ENCODE assay signal across 13 cellular contexts in the genomic region with DNA sequence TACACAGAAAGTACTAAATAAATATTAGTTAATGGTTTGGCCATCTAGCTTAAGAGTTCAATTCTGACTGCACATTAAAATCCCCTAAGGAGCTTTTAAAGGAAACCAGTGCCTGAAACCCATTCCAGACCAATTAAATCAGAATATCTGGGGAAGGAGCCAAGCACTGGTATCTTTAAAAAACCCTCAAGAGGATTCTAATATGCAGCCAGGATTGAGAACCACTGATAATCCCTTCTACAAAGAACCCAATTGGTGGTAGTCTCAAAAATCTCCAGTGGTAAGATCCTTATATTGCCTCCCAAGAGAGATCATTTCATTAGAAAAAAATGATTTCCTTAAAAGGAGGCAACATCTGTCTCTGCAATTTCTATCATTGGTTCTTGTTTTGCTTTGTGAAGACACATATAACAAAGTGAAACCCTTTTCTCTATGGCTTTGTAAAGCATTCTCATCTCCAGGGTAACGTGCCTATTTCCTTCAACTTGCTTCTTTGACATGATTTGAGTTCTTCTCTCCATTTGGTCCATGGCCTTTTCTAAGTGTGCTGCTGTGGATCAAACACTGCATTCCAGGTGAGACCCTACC. TPM values are rescaled to one million over a fixed set of nuclear protein-coding genes. Genes with fewer than 3 reads are reported as not detected.
DNase-seq lines count a peak whose midpoint lies in the region; ATAC-seq, FAIRE-seq and TF ChIP-seq lines count a peak whose summit lies in the region.
"Had no signal": no experiment of that assay in that cellular context is flagged by ENCODE, and none has a peak within 500 bp of the region (broad histone marks: within the 10 kb centered on the region; RNA-seq: fewer than 3 reads in every experiment).

No MANE protein-coding gene starts in this region.

- CTCF ChIA-PET in A673 (lab: Charles Lee) (no interaction called here), T-cell (lab: Charles Lee) (no interaction called here)

- H3K4me1 ChIP-seq in A673 (ENCODE audit: insufficient read depth, low read length, poor library complexity, severe bottlenecking) (peaks cover 5% of the 10 kb centered on the region), adipocyte (ENCODE audit: control insufficient read depth, insufficient read depth, low read length) (peaks cover 13% of the 10 kb centered on the region), left ventricle myocardium inferior (peaks cover 6% of the 10 kb centered on the region)

- no TSS peak for BruUV-seq in A673 (replicated peaks; lab: Mats Ljungman, UMichigan)

- no peaks in the 10 kb centered on the region for H3K9me3 Mint-ChIP-seq in T-cell
- H3K9me3 Mint-ChIP-seq: IgD-negative memory B cell had no signal

- H3K27ac ChIP-seq in A673 (ENCODE audit: low read depth, low read length, poor library complexity, severe bottlenecking) = peak overlapping the region; percentile 35
- H3K27ac ChIP-seq in left ventricle myocardium inferior (replicated peaks) = peak overlapping the region; percentile 45
- H3K27ac ChIP-seq: BLaER1 treated with 17β-estradiol and CSF1 and Interleukin-3, amounts not matched to agents 10 nM and 100 nM; VCaP had no signal

- H3K36me3 ChIP-seq in A673 (ENCODE audit: insufficient read depth, low read length, poor library complexity, severe bottlenecking) (no peaks in the 10 kb centered on the region), adipocyte (ENCODE audit: control insufficient read depth, insufficient read depth, low read length, severe bottlenecking) (no peaks in the 10 kb centered on the region), left ventricle myocardium inferior (no peaks in the 10 kb centered on the region)
- H3K36me3 ChIP-seq: BLaER1 treated with 17β-estradiol and CSF1 and Interleukin-3, amounts not matched to agents 10 nM and 100 nM had no signal

- H3K27me3 ChIP-seq in A673 (replicated peaks; ENCODE audit: insufficient read depth, low read depth, low read length, poor library complexity) (no peaks in the 10 kb centered on the region), adipocyte (replicated peaks; ENCODE audit: control insufficient read depth, insufficient read depth, low read length) (peaks cover 13% of the 10 kb centered on the region), left ventricle myocardium inferior (ENCODE audit: low read depth) (no peaks in the 10 kb centered on the region)

- intact Hi-C loops in A673 (cut with micrococcal nuclease; ENCODE audit: unreplicated experiment) = no loop called here
- intact Hi-C loops in left ventricle myocardium inferior (cut with micrococcal nuclease) = no loop called here

- H3K9me3 ChIP-seq in A673 (ENCODE audit: low read depth, low read length, poor library complexity, severe bottlenecking) (no peaks in the 10 kb centered on the region), adipocyte (ENCODE audit: control insufficient read depth, low read length) (peaks cover 5% of the 10 kb centered on the region), left ventricle myocardium inferior (replicated peaks) (no peaks in the 10 kb centered on the region)

- no peak overlapping the region for H3K4me3 Mint-ChIP-seq in T-cell

- H3K4me3 ChIP-seq in A673 (ENCODE audit: low read depth, low read length, poor library complexity, severe bottlenecking) (no peak overlapping the region), adipocyte (ENCODE audit: low read length) (no peak overlapping the region), left ventricle myocardium inferior (no peak overlapping the region)
- H3K4me3 ChIP-seq: BLaER1 treated with 17β-estradiol and CSF1 and Interleukin-3, amounts not matched to agents 10 nM and 100 nM had no signal

- no peak for FAIRE-seq in GM19239 (lab: Jason Lieb, UNC)

- H3K36me3 Mint-ChIP-seq in T-cell = peaks cover 15% of the 10 kb centered on the region
- H3K36me3 Mint-ChIP-seq: IgD-negative memory B cell had no signal

- H3K9ac ChIP-seq in adipocyte (ENCODE audit: low read length) = no peak overlapping the region
- H3K9ac ChIP-seq: BLaER1 treated with 17β-estradiol and CSF1 and Interleukin-3, amounts not matched to agents 10 nM and 100 nM had no signal

- peaks cover 30 to 55% (median 38%) of the 10 kb centered on the region in 3 donors for H3K4me1 Mint-ChIP-seq in T-cell

- H3K27me3 Mint-ChIP-seq in T-cell = peaks cover 0 to 5% of the 10 kb centered on the region in 2 donors

- peak; percentile 76 for DNase-seq in A673 (ENCODE audit: low spot score)
- DNase-seq in DMS79 (lab: John Stamatoyannopoulos, UW) = peak; percentile 5
- peak; percentile 30 for DNase-seq in adipocyte (ENCODE audit: low read depth)
- DNase-seq in left ventricle myocardium inferior = no peak
- DNase-seq in DMS 273 treated with DMSO at 0.1 percent for 48 hours (lab: John Stamatoyannopoulos, UW) = no peak
- no peak for DNase-seq in GM19239 (ENCODE audit: insufficient read length, low spot score)
- no peak for DNase-seq in T-cell
- no peak for DNase-seq in NCI-H226
- DNase-seq: NCI-H1694 had no signal

- TF ChIP-seq CTCF in A673 (conservative IDR thresholded peaks at IDR 0.05; ENCODE audit: low read depth, low read length) (no peak), left ventricle myocardium inferior (IDR thresholded peaks at IDR 0.05; ENCODE audit: borderline replicate concordance) (no peak)

- ATAC-seq in T-cell (replicated peaks in 1 of 4) = no peak

- POLR2A ChIA-PET in A673 (lab: Charles Lee; ENCODE audit: low non-redundant PET) (interaction anchor here (0.6 kb wide), 1 partner anchor 1460 kb away, joined by 3 read pairs; no protein-coding TSS in a partner anchor), T-cell (lab: Charles Lee) (no interaction called here)

- H3K27ac Mint-ChIP-seq in T-cell = peak overlapping the region in 1 of 2 donors; percentile 50

RNA-seq across cellular contexts. Expression of gene GPR34, which starts 3.5 kb away (rescaled TPM):
- total RNA-seq in A673 (2021) (not detected in 2 replicates), left ventricle myocardium inferior (6.2 TPM), T-cell (under 1 TPM in 1 of 5 donors, not detected in 4; 0.30 TPM)
- total RNA-seq: SK-MEL-5 had no signal

RNA-seq across cellular contexts. Expression of gene GPR82, which starts 31.7 kb away (rescaled TPM):
- not detected in 2 replicates for total RNA-seq in A673 (2021)
- total RNA-seq in left ventricle myocardium inferior = 0.19 TPM
- under 1 TPM in 3 of 5 donors, not detected in 2; 0.07 to 0.22 (median 0.15) TPM for total RNA-seq in T-cell
- total RNA-seq: SK-MEL-5 had no signal

Comparison
In these comparisons a context has a peak if more than half of its experiments do, and no peak if none do; other contexts are left out.
1. DNase-seq: peak in A673 (single experiment), DMS79 (single experiment) and adipocyte (single experiment); none in left ventricle myocardium inferior (single experiment), DMS 273 treated with DMSO at 0.1 percent for 48 hours (single experiment), GM19239 (single experiment), T-cell (0 of 34) and NCI-H226 (single experiment).